Comparison of ENCODE assay signal across 8 cellular contexts in the genomic region with DNA sequence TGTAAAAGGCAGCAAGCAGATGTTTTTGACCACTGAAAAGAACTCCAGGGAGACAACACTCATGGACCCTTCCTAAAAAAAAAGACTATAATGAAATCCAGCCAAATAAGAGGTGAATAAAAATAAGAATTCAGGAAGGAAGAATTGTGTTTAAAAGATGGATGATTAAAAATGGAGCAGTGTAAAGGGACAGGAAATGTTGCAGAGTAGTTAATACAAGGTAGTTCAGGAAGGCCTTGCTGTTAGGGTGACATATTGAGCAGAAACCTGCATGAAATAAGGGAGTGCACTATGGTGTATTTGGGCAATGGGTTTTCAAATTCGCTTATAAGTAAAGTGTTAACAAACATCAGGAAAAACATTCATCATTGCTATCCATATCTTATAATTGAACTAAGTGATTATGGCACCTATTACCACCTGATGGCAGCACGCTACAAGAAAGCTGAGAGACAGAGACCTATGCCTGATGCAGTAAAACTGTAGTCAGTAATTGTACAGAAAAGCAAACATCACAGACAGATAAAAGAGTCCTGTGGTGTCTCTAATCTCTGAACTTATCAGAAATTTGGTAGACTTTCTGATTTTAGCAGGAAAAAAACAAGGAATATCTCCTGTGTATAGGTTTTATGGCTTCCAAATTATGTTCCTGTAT. TPM values are rescaled to one million over a fixed set of nuclear protein-coding genes. Genes with fewer than 3 reads are reported as not detected.
DNase-seq lines count a peak whose midpoint lies in the region; ATAC-seq, FAIRE-seq and TF ChIP-seq lines count a peak whose summit lies in the region.

No MANE protein-coding gene starts in this region.

- peaks cover 0 to 2% (median 0%) of the 10 kb centered on the region in 3 donors for H3K4me1 Mint-ChIP-seq in CD8-positive, alpha-beta memory T cell
- no peaks in the 10 kb centered on the region for H3K4me1 Mint-ChIP-seq in activated naive CD4-positive, alpha-beta T cell treated with anti-CD3 and anti-CD28 coated beads, Interleukin-2, amount 10 ng/mL, durations not matched to agents 7 days and 5 days
- no peaks in the 10 kb centered on the region for H3K4me1 Mint-ChIP-seq in endothelial cell (ENCODE audit: unreplicated experiment)

- no peaks in the 10 kb centered on the region for H3K9me3 ChIP-seq in CD8-positive, alpha-beta memory T cell (ENCODE audit: low read length)
- no peaks in the 10 kb centered on the region for H3K9me3 ChIP-seq in vagina

- TF ChIP-seq CTCF in HL-60 (IDR thresholded peaks at IDR 0.05; ENCODE audit: insufficient read depth, low read length) (peak; percentile 6), vagina (IDR thresholded peaks at IDR 0.05) (no peak), endothelial cell (IDR thresholded peaks at IDR 0.05; ENCODE audit: unreplicated experiment) (no peak)

- H3K4me3 ChIP-seq in CD8-positive, alpha-beta memory T cell (ENCODE audit: low read length) = no peak overlapping the region
- H3K4me3 ChIP-seq in HL-60 (replicated peaks; ENCODE audit: insufficient read depth, low read length) (no peak overlapping the region), vagina (no peak overlapping the region)

- no peaks in the 10 kb centered on the region for H3K36me3 Mint-ChIP-seq in CD8-positive, alpha-beta memory T cell
- no peaks in the 10 kb centered on the region for H3K36me3 Mint-ChIP-seq in activated naive CD4-positive, alpha-beta T cell treated with anti-CD3 and anti-CD28 coated beads, Interleukin-2, amount 10 ng/mL, durations not matched to agents 7 days and 5 days
- no peaks in the 10 kb centered on the region for H3K36me3 Mint-ChIP-seq in endothelial cell (ENCODE audit: low read depth, unreplicated experiment)

- H3K27ac Mint-ChIP-seq in CD8-positive, alpha-beta memory T cell = peak overlapping the region in 1 of 8 donors; percentile 47
- H3K27ac Mint-ChIP-seq in activated naive CD4-positive, alpha-beta T cell treated with anti-CD3 and anti-CD28 coated beads, Interleukin-2, amount 10 ng/mL, durations not matched to agents 7 days and 5 days = no peak overlapping the region
- no peak overlapping the region for H3K27ac Mint-ChIP-seq in endothelial cell (ENCODE audit: unreplicated experiment)

- FAIRE-seq in islet of Langerhans (lab: Jason Lieb, UNC) = peak; percentile 98

- H3K27ac ChIP-seq in CD8-positive, alpha-beta memory T cell (ENCODE audit: low read depth, low read length) = no peak overlapping the region
- H3K27ac ChIP-seq in HL-60 (replicated peaks) = no peak overlapping the region
- H3K27ac ChIP-seq in vagina = no peak overlapping the region

- ATAC-seq in GM18907 (IDR thresholded peaks at IDR 0.05; ENCODE audit: unreplicated experiment) = peak; percentile 71

- peak overlapping the region in 1 of 7 donors; percentile 11 for H3K4me3 Mint-ChIP-seq in CD8-positive, alpha-beta memory T cell
- H3K4me3 Mint-ChIP-seq in activated naive CD4-positive, alpha-beta T cell treated with anti-CD3 and anti-CD28 coated beads, Interleukin-2, amount 10 ng/mL, durations not matched to agents 7 days and 5 days = no peak overlapping the region
- H3K4me3 Mint-ChIP-seq in endothelial cell (ENCODE audit: unreplicated experiment) = no peak overlapping the region

- CTCF ChIA-PET in CD8-positive, alpha-beta memory T cell (lab: Charles Lee) = interaction anchor here (1.1 to 2.3 kb wide), 3 partner anchors 10 to 47 kb away, joined by 3 to 7 read pairs (median 3); no protein-coding TSS in a partner anchor
- CTCF ChIA-PET in activated naive CD4-positive, alpha-beta T cell treated with anti-CD3 and anti-CD28 coated beads, Interleukin-2, amount 10 ng/mL, durations not matched to agents 7 days and 5 days (lab: Charles Lee) = interaction anchor here (0.7 to 4.2 kb wide), 5 partner anchors 16 to 735 kb away, joined by 3 to 19 read pairs (median 3); no protein-coding TSS in a partner anchor

- H3K4me1 ChIP-seq in CD8-positive, alpha-beta memory T cell (ENCODE audit: insufficient read depth, low read length) = no peaks in the 10 kb centered on the region
- H3K4me1 ChIP-seq in vagina = no peaks in the 10 kb centered on the region

- H3K36me3 ChIP-seq in CD8-positive, alpha-beta memory T cell (ENCODE audit: insufficient read depth, low read length) = no peaks in the 10 kb centered on the region
- H3K36me3 ChIP-seq in vagina = no peaks in the 10 kb centered on the region

- peaks cover 9 to 16% of the 10 kb centered on the region in 2 donors for H3K27me3 Mint-ChIP-seq in CD8-positive, alpha-beta memory T cell
- peaks cover 28% of the 10 kb centered on the region for H3K27me3 Mint-ChIP-seq in activated naive CD4-positive, alpha-beta T cell treated with anti-CD3 and anti-CD28 coated beads, Interleukin-2, amount 10 ng/mL, durations not matched to agents 7 days and 5 days
- peaks cover 4% of the 10 kb centered on the region for H3K27me3 Mint-ChIP-seq in endothelial cell (ENCODE audit: unreplicated experiment)

- DNase-seq in CD8-positive, alpha-beta memory T cell = peak in 3 of 5 donors; percentile 12 to 54 (median 28)
- peak in 1 of 2 experiments; percentile 58 for DNase-seq in HL-60 (ENCODE audit: low read depth in 1 of 2, low spot score in 1 of 2)
- DNase-seq in NCI-H748 (lab: John Stamatoyannopoulos, UW; ENCODE audit: unreplicated experiment) = peak; percentile 63
- DNase-seq in activated naive CD4-positive, alpha-beta T cell treated with anti-CD3 and anti-CD28 coated beads, Interleukin-2, amount 10 ng/mL, durations not matched to agents 7 days and 5 days = peak; percentile 60
- DNase-seq in vagina (ENCODE audit: extremely low spot score in 2 of 2) = no peak
- no peak for DNase-seq in endothelial cell (ENCODE audit: low spot score)

- no peaks in the 10 kb centered on the region for H3K9me3 Mint-ChIP-seq in CD8-positive, alpha-beta memory T cell
- no peaks in the 10 kb centered on the region for H3K9me3 Mint-ChIP-seq in activated naive CD4-positive, alpha-beta T cell treated with anti-CD3 and anti-CD28 coated beads, Interleukin-2, amount 10 ng/mL, durations not matched to agents 7 days and 5 days
- H3K9me3 Mint-ChIP-seq in endothelial cell (ENCODE audit: unreplicated experiment) = no peaks in the 10 kb centered on the region

- intact Hi-C loops in vagina (cut with DNase I) = no loop called here

- POLR2A ChIA-PET in CD8-positive, alpha-beta memory T cell (lab: Charles Lee) = no interaction called here

- no peak for TF ChIP-seq POLR2A in vagina (IDR thresholded peaks at IDR 0.05)

- H3K27me3 ChIP-seq in CD8-positive, alpha-beta memory T cell (ENCODE audit: insufficient read depth, low read length, poor library complexity, severe bottlenecking) = peaks cover 5% of the 10 kb centered on the region
- H3K27me3 ChIP-seq in HL-60 (ENCODE audit: insufficient read depth, poor library complexity, severe bottlenecking) (no peaks in the 10 kb centered on the region), vagina (no peaks in the 10 kb centered on the region)

RNA-seq across cellular contexts. Expression of a gene that starts 5.8 kb away (rescaled TPM):
- 10 to 100 TPM; 25.6 to 29.0 TPM for total RNA-seq in CD8-positive, alpha-beta memory T cell
- 15.0 TPM for polyA plus RNA-seq in CD8-positive, alpha-beta memory T cell
- total RNA-seq in vagina (8.6 TPM), endothelial cell (ENCODE audit: unreplicated experiment) (15.7 TPM)

RNA-seq across cellular contexts. Expression of a gene that starts 6.6 kb away (rescaled TPM):
- total RNA-seq in CD8-positive, alpha-beta memory T cell = 10 to 100 TPM; 43.6 to 47.7 TPM
- polyA plus RNA-seq in CD8-positive, alpha-beta memory T cell = 54.4 TPM
- total RNA-seq in vagina = 55.0 TPM
- 39.6 TPM for total RNA-seq in endothelial cell (ENCODE audit: unreplicated experiment)

RNA-seq across cellular contexts. Expression of a gene that starts 48.3 kb away (rescaled TPM):
- not detected for total RNA-seq in CD8-positive, alpha-beta memory T cell
- not detected for polyA plus RNA-seq in CD8-positive, alpha-beta memory T cell
- total RNA-seq in vagina (not detected), endothelial cell (ENCODE audit: unreplicated experiment) (not detected)

Comparison
In these comparisons a context has a peak if more than half of its experiments do, and no peak if none do; other contexts are left out.
1. DNase-seq: peak in CD8-positive, alpha-beta memory T cell (3 of 5), NCI-H748 (single experiment) and activated naive CD4-positive, alpha-beta T cell treated with anti-CD3 and anti-CD28 coated beads, Interleukin-2, amount 10 ng/mL, durations not matched to agents 7 days and 5 days (single experiment); none in vagina (0 of 2) and endothelial cell (single experiment).